8 cellular contexts compared by ENCODE assay signal in genomic region chr6:117265425-117266266, GRCh38. TPM values are rescaled to one million over a fixed set of nuclear protein-coding genes. Genes with fewer than 3 reads are reported as not detected.
DNase-seq lines count a peak whose midpoint lies in the region; ATAC-seq lines count a peak whose summit lies in the region.

VGLL2 (plus strand) TSS chr6:117265558; CDS start chr6:117265764, 206 bp downstream.

- H3K27ac ChIP-seq in SJSA1 (no peak within 1 kb of the TSS), muscle layer of colon (ENCODE audit: low read depth, low read length) (no peak within 1 kb of the TSS), aorta (ENCODE audit: low read depth in 1 of 2, low read length in 2 of 2) (no peak within 1 kb of the TSS)

- 1% methylated on average over 59 to 62 of the region's 62 CpGs for WGBS in aorta, 2 donors

- ATAC-seq in HG02571 (IDR thresholded peaks at IDR 0.05; ENCODE audit: unreplicated experiment) (peak; percentile 16), esophagus mucosa (peak; percentile 42), aorta (ENCODE audit: low FRiP score) (peak; percentile 72)

- H3K36me3 ChIP-seq in SJSA1 (no peaks in the 10 kb centered on the region), muscle layer of colon (ENCODE audit: insufficient read depth, low read length) (no peaks in the 10 kb centered on the region), aorta (ENCODE audit: control insufficient read depth in 1 of 2, insufficient read depth in 2 of 2, low read length in 1 of 2) (no peaks in the 10 kb centered on the region)

- H3K9ac ChIP-seq in muscle layer of colon (ENCODE audit: low read length): no peak within 1 kb of the TSS

- H3K27me3 ChIP-seq in SJSA1 (replicated peaks) (peaks cover 44% of the 10 kb centered on the region), muscle layer of colon (ENCODE audit: control insufficient read depth in 1 of 2, insufficient read depth in 2 of 2, low read length in 2 of 2) (peaks cover 76 to 88% of the 10 kb centered on the region in 2 donors), aorta (ENCODE audit: control insufficient read depth in 1 of 2, insufficient read depth in 2 of 2, low read length in 1 of 2) (peaks cover 0 to 4% of the 10 kb centered on the region in 2 donors)

- H3K4me3 ChIP-seq in SJSA1 (peak within 1 kb of the TSS; percentile 40), muscle layer of colon (ENCODE audit: low read depth in 1 of 2, low read length in 2 of 2) (peak within 1 kb of the TSS; percentile 45 to 63), aorta (ENCODE audit: low read length in 2 of 2) (peak within 1 kb of the TSS; percentile 39 to 74)

- intact Hi-C loops in aorta (cut with DNase I): no loop called here

- H3K9me3 ChIP-seq in SJSA1 (replicated peaks): no peaks in the 10 kb centered on the region
- H3K9me3 ChIP-seq in muscle layer of colon (ENCODE audit: low read length): peaks cover 22% of the 10 kb centered on the region
- H3K9me3 ChIP-seq in aorta (ENCODE audit: control insufficient read depth, low read length): no peaks in the 10 kb centered on the region

- DNase-seq in DMS79 (lab: John Stamatoyannopoulos, UW) (peak; percentile 19), SJSA1 (ENCODE audit: low read depth in 1 of 2, low spot score in 2 of 2) (peak; percentile 44 to 78), aorta (peak; percentile 40 to 80), superior temporal gyrus (ENCODE audit: extremely low spot score) (no peak)
- no peak for DNase-seq in effector CD4-positive, alpha-beta T cell

- H3K4me1 ChIP-seq in SJSA1 (replicated peaks) (peaks cover 6% of the 10 kb centered on the region), muscle layer of colon (ENCODE audit: insufficient read depth, low read length) (peaks cover 26% of the 10 kb centered on the region), aorta (ENCODE audit: control insufficient read depth in 1 of 2, insufficient read depth in 2 of 2, low read length in 2 of 2) (no peaks in the 10 kb centered on the region)

RNA-seq across cellular contexts. Expression of gene VGLL2, which starts in this region (rescaled TPM):
- 0.05 TPM in 1 of 2 replicates, not detected in the other for total RNA-seq in SJSA1 (2014; rRNA removed; shearing (Covaris generic))
- total RNA-seq in esophagus mucosa (not detected), aorta (not detected)
- not detected for polyA plus RNA-seq in aorta

Comparison
In these comparisons a context has a peak if more than half of its experiments do, and no peak if none do; other contexts are left out.
1. Peak in DNase-seq and H3K4me3 ChIP-seq in SJSA1; RNA of the gene not detected or under 1 TPM.
2. Peak in ATAC-seq in esophagus mucosa; RNA of the gene not detected or under 1 TPM.
3. Peak in DNase-seq, ATAC-seq and H3K4me3 ChIP-seq in aorta; RNA of the gene not detected or under 1 TPM.
4. ATAC-seq: peak in every context shown above with its lines; median percentile 72 in aorta; 42 in esophagus mucosa; 16 in HG02571.